In the genomic region with DNA sequence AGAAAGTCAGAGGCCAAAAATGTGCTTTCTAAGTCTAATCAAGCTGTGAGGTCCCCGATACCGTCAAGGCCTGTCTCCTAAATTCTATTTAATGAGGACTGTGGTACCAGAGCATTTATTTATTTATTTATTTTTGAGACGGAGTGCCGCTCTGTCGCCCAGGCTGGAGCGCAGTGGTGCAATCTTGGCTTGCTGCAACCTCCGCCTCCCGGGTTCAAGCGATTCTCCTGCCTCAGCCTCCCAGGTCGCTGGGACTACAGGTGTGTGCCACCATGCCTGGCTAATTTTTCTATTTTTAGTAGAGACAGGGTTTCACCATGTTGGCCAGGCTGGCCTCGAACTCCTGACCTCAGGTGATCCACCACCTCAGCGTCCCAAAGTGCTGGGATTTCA, we compare ENCODE assay signal across 7 cellular contexts. TPM values are rescaled to one million over a fixed set of nuclear protein-coding genes. Genes with fewer than 3 reads are reported as not detected.
DNase-seq lines count a peak whose midpoint lies in the region; ATAC-seq and TF ChIP-seq lines count a peak whose summit lies in the region.
"Not testable (repeated sequence)": the region's sequence is repeated elsewhere in the genome, so short reads cannot be mapped to it uniquely, and the experiment has no call there.

No MANE protein-coding gene starts in this region.

- DNase-seq in esophagus squamous epithelium (lab: John Stamatoyannopoulos, UW); naive thymus-derived CD4-positive, alpha-beta T cell; smooth muscle cell (lab: John Stamatoyannopoulos, UW; ENCODE audit: unreplicated experiment): not testable (repeated sequence)

- not testable (repeated sequence) for ATAC-seq in naive thymus-derived CD4-positive, alpha-beta T cell

- 82 to 85% methylated on average over 9 to 12 of the region's 12 CpGs for WGBS in esophagus squamous epithelium, 2 donors
- WGBS in liver, result 63% methylated on average over 12 of the region's 12 CpGs
- WGBS in smooth muscle cell (ENCODE audit: low lambda C conversion rate), result 67% methylated on average over 12 of the region's 12 CpGs

- H3K36me3 ChIP-seq in BLaER1 treated with 17β-estradiol and CSF1 and Interleukin-3, amounts not matched to agents 10 nM and 100 nM, result peaks cover 64 to 99% (median 94%) of the 10 kb centered on the region in 11 experiments
- H3K36me3 ChIP-seq in esophagus squamous epithelium, result peaks cover 4 to 71% (median 15%) of the 10 kb centered on the region in 3 donors
- peaks cover 5 to 30% (median 18%) of the 10 kb centered on the region in 4 donors for H3K36me3 ChIP-seq in liver (ENCODE audit: control insufficient read depth in 4 of 4, insufficient read depth in 3 of 4, low read depth in 1 of 4, low read length in 3 of 4)
- peaks cover 0 to 37% (median 5%) of the 10 kb centered on the region in 3 experiments for H3K36me3 ChIP-seq in naive thymus-derived CD4-positive, alpha-beta T cell (ENCODE audit: control insufficient read depth in 2 of 3, insufficient read depth in 3 of 3, low read length in 3 of 3)
- H3K36me3 ChIP-seq in smooth muscle cell (ENCODE audit: low read depth), result not testable (repeated sequence)

- not testable (repeated sequence) for H3K27me3 ChIP-seq in BLaER1 treated with 17β-estradiol and CSF1 and Interleukin-3, amounts not matched to agents 10 nM and 100 nM; esophagus squamous epithelium; liver (ENCODE audit: control insufficient read depth in 4 of 4, insufficient read depth in 4 of 4, low read length in 3 of 4); naive thymus-derived CD4-positive, alpha-beta T cell (ENCODE audit: control insufficient read depth in 2 of 2, insufficient read depth in 2 of 2, low read length in 2 of 2); smooth muscle cell (ENCODE audit: low read depth)

- not testable (repeated sequence) for H3K27me3 Mint-ChIP-seq in IgD-negative memory B cell; activated naive CD8-positive, alpha-beta T cell
- H3K27me3 Mint-ChIP-seq in naive thymus-derived CD4-positive, alpha-beta T cell, result peaks cover 0 to 14% (median 0%) of the 10 kb centered on the region in 5 donors

- not testable (repeated sequence) for TF ChIP-seq POLR2A in esophagus squamous epithelium (IDR thresholded peaks at IDR 0.05)

- H3K27ac ChIP-seq in BLaER1 treated with 17β-estradiol and CSF1 and Interleukin-3, amounts not matched to agents 10 nM and 100 nM, result peak overlapping the region in 1 of 11 experiments; percentile 42; a peak in 3 of 22 replicates
- H3K27ac ChIP-seq in esophagus squamous epithelium (peak overlapping the region; percentile 47 to 90 (median 85)), liver (ENCODE audit: low read depth in 1 of 2, low read length in 2 of 2) (peak overlapping the region; percentile 64 to 71), smooth muscle cell (ENCODE audit: low read depth) (peak overlapping the region; percentile 50)
- H3K27ac ChIP-seq in naive thymus-derived CD4-positive, alpha-beta T cell (ENCODE audit: low read depth, low read length), result not testable (repeated sequence)

- peaks cover 42% of the 10 kb centered on the region for H3F3A ChIP-seq in smooth muscle cell (ENCODE audit: low read depth)

- H3K9me3 Mint-ChIP-seq in IgD-negative memory B cell; activated naive CD8-positive, alpha-beta T cell (ENCODE audit: low read depth); naive thymus-derived CD4-positive, alpha-beta T cell: not testable (repeated sequence)

- intact Hi-C loops in esophagus squamous epithelium (cut with DNase I); naive thymus-derived CD4-positive, alpha-beta T cell (cut with micrococcal nuclease): not testable (repeated sequence)

- H3K36me3 Mint-ChIP-seq in IgD-negative memory B cell; activated naive CD8-positive, alpha-beta T cell: not testable (repeated sequence)
- peaks cover 3 to 25% (median 8%) of the 10 kb centered on the region in 5 donors for H3K36me3 Mint-ChIP-seq in naive thymus-derived CD4-positive, alpha-beta T cell

- H4K20me1 ChIP-seq in BLaER1 treated with 17β-estradiol and CSF1 and Interleukin-3, amounts not matched to agents 10 nM and 100 nM, result peaks cover 70 to 100% (median 98%) of the 10 kb centered on the region in 11 experiments
- H4K20me1 ChIP-seq in smooth muscle cell (ENCODE audit: low read depth), result peaks cover 100% of the 10 kb centered on the region

- H3K79me2 ChIP-seq in smooth muscle cell (ENCODE audit: low read depth), result peaks cover 90% of the 10 kb centered on the region

- not testable (repeated sequence) for TF ChIP-seq RAD21 in liver (IDR thresholded peaks at IDR 0.05)

- not testable (repeated sequence) for H3K9me3 ChIP-seq in BLaER1 treated with 17β-estradiol and CSF1 and Interleukin-3, amounts not matched to agents 10 nM and 100 nM (replicated peaks in 1 of 11); esophagus squamous epithelium; liver (ENCODE audit: control insufficient read depth in 4 of 4, low read length in 3 of 4); naive thymus-derived CD4-positive, alpha-beta T cell (ENCODE audit: control insufficient read depth in 2 of 3, low read length in 3 of 3); smooth muscle cell (replicated peaks; ENCODE audit: low read depth)

- H3K4me3 ChIP-seq in BLaER1 treated with 17β-estradiol and CSF1 and Interleukin-3, amounts not matched to agents 10 nM and 100 nM; esophagus squamous epithelium; liver (ENCODE audit: low read depth in 1 of 3, low read length in 3 of 3); naive thymus-derived CD4-positive, alpha-beta T cell (ENCODE audit: low read length); smooth muscle cell: not testable (repeated sequence)

- CTCF ChIA-PET in naive thymus-derived CD4-positive, alpha-beta T cell (lab: Charles Lee), result interaction anchor here (1.1 kb wide), 2 partner anchors 51 to 418 kb away, joined by 3 read pairs; no protein-coding TSS in a partner anchor

- H3K9ac ChIP-seq in BLaER1 treated with 17β-estradiol and CSF1 and Interleukin-3, amounts not matched to agents 10 nM and 100 nM, result peak overlapping the region in 4 of 11 experiments; percentile 12 to 69 (median 52); a peak in 5 of 22 replicates
- not testable (repeated sequence) for H3K9ac ChIP-seq in liver (ENCODE audit: low read depth in 1 of 2, low read length in 2 of 2); smooth muscle cell (ENCODE audit: low read depth)

- peak overlapping the region; percentile 23 to 97 (median 58); a peak in 19 of 22 replicates for H3K4me2 ChIP-seq in BLaER1 treated with 17β-estradiol and CSF1 and Interleukin-3, amounts not matched to agents 10 nM and 100 nM
- H3K4me2 ChIP-seq in smooth muscle cell, result peak overlapping the region; percentile 56

- peak overlapping the region in 3 of 4 donors; percentile 68 to 81 (median 68) for H3K4me3 Mint-ChIP-seq in IgD-negative memory B cell
- H3K4me3 Mint-ChIP-seq in activated naive CD8-positive, alpha-beta T cell, result not testable (repeated sequence)
- peak overlapping the region in 5 of 10 donors; percentile 23 to 70 (median 66) for H3K4me3 Mint-ChIP-seq in naive thymus-derived CD4-positive, alpha-beta T cell

- not testable (repeated sequence) for H2AFZ ChIP-seq in smooth muscle cell (ENCODE audit: low read depth)

- H3K27ac Mint-ChIP-seq in IgD-negative memory B cell, result peak overlapping the region; percentile 83 to 93 (median 90)
- peak overlapping the region; percentile 34 for H3K27ac Mint-ChIP-seq in activated naive CD8-positive, alpha-beta T cell
- peak overlapping the region in 7 of 9 donors; percentile 76 to 86 (median 84) for H3K27ac Mint-ChIP-seq in naive thymus-derived CD4-positive, alpha-beta T cell

- H3K4me1 ChIP-seq in BLaER1 treated with 17β-estradiol and CSF1 and Interleukin-3, amounts not matched to agents 10 nM and 100 nM, result peaks cover 14 to 90% (median 38%) of the 10 kb centered on the region in 10 experiments
- H3K4me1 ChIP-seq in esophagus squamous epithelium, result peaks cover 15 to 65% (median 29%) of the 10 kb centered on the region in 3 donors
- peaks cover 6 to 31% (median 21%) of the 10 kb centered on the region in 4 donors for H3K4me1 ChIP-seq in liver (ENCODE audit: control insufficient read depth in 4 of 4, insufficient read depth in 4 of 4, low read length in 3 of 4)
- H3K4me1 ChIP-seq in naive thymus-derived CD4-positive, alpha-beta T cell (ENCODE audit: control insufficient read depth in 2 of 2, insufficient read depth in 2 of 2, low read length in 2 of 2), result peaks cover 0 to 14% of the 10 kb centered on the region in 2 donors
- H3K4me1 ChIP-seq in smooth muscle cell (ENCODE audit: low read depth), result peaks cover 17% of the 10 kb centered on the region

- not testable (repeated sequence) for TF ChIP-seq CTCF in esophagus squamous epithelium (IDR thresholded peaks at IDR 0.05); liver (IDR thresholded peaks at IDR 0.05; ENCODE audit: low read depth, low read length, missing input control); smooth muscle cell (IDR thresholded peaks at IDR 0.05; ENCODE audit: borderline replicate concordance, insufficient read depth, poor library complexity, severe bottlenecking)

- H3K4me1 Mint-ChIP-seq in IgD-negative memory B cell, result peaks cover 31 to 48% (median 45%) of the 10 kb centered on the region in 3 donors
- peaks cover 43% of the 10 kb centered on the region for H3K4me1 Mint-ChIP-seq in activated naive CD8-positive, alpha-beta T cell (ENCODE audit: low read depth)
- peaks cover 21 to 74% (median 55%) of the 10 kb centered on the region in 7 donors for H3K4me1 Mint-ChIP-seq in naive thymus-derived CD4-positive, alpha-beta T cell

- POLR2A ChIA-PET in naive thymus-derived CD4-positive, alpha-beta T cell (lab: Charles Lee), result not testable (repeated sequence)

TF ChIP-seq in liver, 16 proteins besides CTCF, POLR2A, EP300 and RAD21:
- TF ChIP-seq HNF4G (IDR thresholded peaks at IDR 0.05), result peak; percentile 12

RNA-seq across cellular contexts. Expression of gene IFNGR2, which starts 9.2 kb away (rescaled TPM):
- polyA plus RNA-seq in IgD-negative memory B cell, result 131 TPM
- total RNA-seq in esophagus squamous epithelium, result 10 to 100 TPM; 43.0 to 65.6 (median 61.1) TPM
- 10 to 100 TPM; 23.2 to 24.3 TPM for total RNA-seq in liver
- polyA plus RNA-seq in liver, result 10 to 100 TPM; 23.0 to 23.7 TPM
- 10 to 100 TPM in 4 of 5 experiments, 1 to 10 TPM in 1; 9.1 to 80.5 (median 33.7) TPM for total RNA-seq in naive thymus-derived CD4-positive, alpha-beta T cell
- polyA plus RNA-seq in naive thymus-derived CD4-positive, alpha-beta T cell, result 10 to 100 TPM; 29.8 to 39.2 TPM
- 117 and 134 TPM in 2 replicates for total RNA-seq in smooth muscle cell
- 127 and 132 TPM in 2 replicates for polyA plus RNA-seq in smooth muscle cell

Comparison
In these comparisons a context has a peak if more than half of its experiments do, and no peak if none do; other contexts are left out.
1. H3K27ac Mint-ChIP-seq: peak in every context shown above with its lines; median percentile 90 in IgD-negative memory B cell; 84 in naive thymus-derived CD4-positive, alpha-beta T cell; 34 in activated naive CD8-positive, alpha-beta T cell.